9 cellular contexts compared by ENCODE assay signal in the genomic region with DNA sequence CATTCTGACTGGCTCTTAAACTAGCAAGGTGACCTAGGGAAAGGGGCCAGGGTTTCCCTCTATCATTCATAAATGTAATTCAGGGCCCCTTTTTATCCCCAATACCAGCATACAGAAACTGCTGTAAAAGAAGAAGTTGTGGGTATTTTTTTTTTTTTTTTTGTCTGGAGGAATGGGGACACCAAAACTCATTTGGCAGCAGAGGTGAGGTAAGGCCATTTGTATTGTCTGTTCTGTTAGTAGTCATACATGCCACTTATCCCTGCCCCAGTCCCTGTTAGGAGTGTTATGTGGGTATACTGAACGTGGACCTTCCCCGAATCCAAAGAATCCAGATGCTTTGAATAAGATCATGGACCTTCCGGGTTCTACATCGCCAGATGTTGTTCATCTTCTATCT. TPM values are rescaled to one million over a fixed set of nuclear protein-coding genes. Genes with fewer than 3 reads are reported as not detected.
A peak's percentile ranks its signal among the peaks of the same experiment; 100 is the strongest.
DNase-seq lines count a peak whose midpoint lies in the region; ATAC-seq and TF ChIP-seq lines count a peak whose summit lies in the region.
"Had no signal": no experiment of that assay in that cellular context is flagged by ENCODE, and none has a peak within 500 bp of the region (broad histone marks: within the 10 kb centered on the region; RNA-seq: fewer than 3 reads in every experiment).

No MANE protein-coding gene starts in this region.

- H3K4me3 Mint-ChIP-seq in activated T-helper 17 cell treated with anti-CD3 and anti-CD28 coated beads, Interleukin-2, amount 50 U/mL, for 72 hours: peak overlapping the region; percentile 94

- WGBS in heart right ventricle, 2 donors: 46 to 52% methylated on average over 4 of the region's 4 CpGs
- WGBS in upper lobe of left lung, 2 donors: 60 to 64% methylated on average over 4 of the region's 4 CpGs
- 47 to 61% methylated on average over 4 of the region's 4 CpGs for WGBS in aorta, 2 donors

- H3K36me3 Mint-ChIP-seq in activated T-helper 17 cell treated with anti-CD3 and anti-CD28 coated beads, Interleukin-2, amount 50 U/mL, for 72 hours (ENCODE audit: low read depth): peaks cover 75% of the 10 kb centered on the region

- H3K9me3 ChIP-seq in heart right ventricle (no peaks in the 10 kb centered on the region), left lung (no peaks in the 10 kb centered on the region), upper lobe of left lung (no peaks in the 10 kb centered on the region), aorta (ENCODE audit: control insufficient read depth, low read length) (no peaks in the 10 kb centered on the region)

- no peaks in the 10 kb centered on the region for H3K27me3 Mint-ChIP-seq in activated T-helper 17 cell treated with anti-CD3 and anti-CD28 coated beads, Interleukin-2, amount 50 U/mL, for 72 hours

- H3K27ac ChIP-seq in heart right ventricle (peak overlapping the region in 7 of 10 donors; percentile 89 to 99 (median 95)), left lung (peak overlapping the region; percentile 98 to 99), upper lobe of left lung (peak overlapping the region; percentile 99 to 100 (median 100)), aorta (ENCODE audit: low read depth in 1 of 2, low read length in 2 of 2) (no peak overlapping the region)

- ATAC-seq in heart right ventricle: no peak
- no peak for ATAC-seq in Right ventricle myocardium inferior
- no peak for ATAC-seq in activated T-helper 17 cell treated with anti-CD3 and anti-CD28 coated beads, Interleukin-2, amount 50 U/mL, for 72 hours (replicated peaks)
- no peak for ATAC-seq in left lung
- no peak for ATAC-seq in upper lobe of left lung (ENCODE audit: low FRiP score in 2 of 2)
- no peak for ATAC-seq in aorta (ENCODE audit: low FRiP score)

- TF ChIP-seq POLR2A in upper lobe of left lung (IDR thresholded peaks at IDR 0.05): no peak

- H3K4me3 ChIP-seq in heart right ventricle (peak overlapping the region in 9 of 10 donors; percentile 68 to 93 (median 76)), left lung (peak overlapping the region; percentile 73 to 93), upper lobe of left lung (peak overlapping the region in 3 of 4 donors; percentile 76 to 90 (median 87)), aorta (ENCODE audit: low read length in 2 of 2) (peak overlapping the region in 1 of 2 donors; percentile 62)

- peaks cover 13 to 83% (median 78%) of the 10 kb centered on the region in 9 donors for H3K4me1 ChIP-seq in heart right ventricle
- H3K4me1 ChIP-seq in left lung: peaks cover 46 to 81% of the 10 kb centered on the region in 2 donors
- H3K4me1 ChIP-seq in upper lobe of left lung: peaks cover 64 to 77% (median 65%) of the 10 kb centered on the region in 4 donors
- H3K4me1 ChIP-seq in aorta (ENCODE audit: control insufficient read depth in 1 of 2, insufficient read depth in 2 of 2, low read length in 2 of 2): peaks cover 0 to 5% of the 10 kb centered on the region in 2 donors

- no peaks in the 10 kb centered on the region for H3K36me3 ChIP-seq in heart right ventricle
- H3K36me3 ChIP-seq in left lung: no peaks in the 10 kb centered on the region
- peaks cover 0 to 5% (median 0%) of the 10 kb centered on the region in 4 donors for H3K36me3 ChIP-seq in upper lobe of left lung
- no peaks in the 10 kb centered on the region for H3K36me3 ChIP-seq in aorta (ENCODE audit: control insufficient read depth in 1 of 2, insufficient read depth in 2 of 2, low read length in 1 of 2)

- H3K9me3 Mint-ChIP-seq in activated T-helper 17 cell treated with anti-CD3 and anti-CD28 coated beads, Interleukin-2, amount 50 U/mL, for 72 hours: no peaks in the 10 kb centered on the region

- intact Hi-C loops in heart right ventricle (cut with DNase I): loop anchor here in 5 of 10 donors (2.0 to 5.0 kb wide), 3 partner anchors 33 to 45 kb away; no protein-coding TSS in a partner anchor
- intact Hi-C loops in Right ventricle myocardium inferior (cut with DNase I): loop anchor here (5.0 to 10.0 kb wide), 2 partner anchors 163 to 190 kb away; a partner anchor contains a TSS
- intact Hi-C loops in left lung (cut with DNase I): no loop called here
- intact Hi-C loops in aorta (cut with DNase I): loop anchor here in 1 of 2 donors (5.0 kb wide), 2 partner anchors 35 to 45 kb away; no protein-coding TSS in a partner anchor

- TF ChIP-seq EP300 in upper lobe of left lung (IDR thresholded peaks at IDR 0.05): no peak

- DNase-seq in heart right ventricle: no peak
- DNase-seq in Right ventricle myocardium inferior (ENCODE audit: missing footprints): no peak
- DNase-seq in left lung: no peak
- DNase-seq in upper lobe of left lung: no peak
- no peak for DNase-seq in aorta
- DNase-seq in stimulated activated CD8-positive, alpha-beta memory T cell treated with anti-CD3 and anti-CD28 coated beads, Interleukin-4, amount 100 ng/mL, for 48 hours: no peak
- no peak for DNase-seq in GM19238 (ENCODE audit: insufficient read length, low spot score)
- DNase-seq: NCI-H2107 had no signal

- H3K4me1 Mint-ChIP-seq in activated T-helper 17 cell treated with anti-CD3 and anti-CD28 coated beads, Interleukin-2, amount 50 U/mL, for 72 hours: peaks cover 51% of the 10 kb centered on the region

- H3K27me3 ChIP-seq in heart right ventricle (no peaks in the 10 kb centered on the region), left lung (no peaks in the 10 kb centered on the region), upper lobe of left lung (no peaks in the 10 kb centered on the region), aorta (ENCODE audit: control insufficient read depth in 1 of 2, insufficient read depth in 2 of 2, low read length in 1 of 2) (no peaks in the 10 kb centered on the region)

- TF ChIP-seq CTCF in heart right ventricle (IDR thresholded peaks at IDR 0.05) (no peak), left lung (IDR thresholded peaks at IDR 0.05) (no peak), upper lobe of left lung (IDR thresholded peaks at IDR 0.05) (no peak)

- H3K27ac Mint-ChIP-seq in activated T-helper 17 cell treated with anti-CD3 and anti-CD28 coated beads, Interleukin-2, amount 50 U/mL, for 72 hours: peak overlapping the region; percentile 100

RNA-seq across cellular contexts. Expression of a gene that starts 1.7 kb away (rescaled TPM):
- total RNA-seq in heart right ventricle (100 to 1,000 TPM; 177 to 249 (median 194) TPM), Right ventricle myocardium inferior (150 TPM), left lung (100 to 1,000 TPM; 320 to 344 TPM), upper lobe of left lung (100 to 1,000 TPM; 213 to 322 (median 252) TPM), aorta (100 to 1,000 TPM; 345 to 394 TPM)
- polyA plus RNA-seq in heart right ventricle (100 to 1,000 TPM; 100 to 128 TPM), aorta (100 to 1,000 TPM; 218 to 243 TPM)
- total RNA-seq in activated T-helper 17 cell treated with anti-CD3 and anti-CD28 coated beads, Interleukin-2, amount 50 U/mL, for 72 hours: 100 to 1,000 TPM; 180 to 230 TPM

RNA-seq across cellular contexts. Expression of a gene that starts 1.9 kb away (rescaled TPM):
- total RNA-seq in heart right ventricle: 100 to 1,000 TPM; 312 to 419 (median 357) TPM
- polyA plus RNA-seq in heart right ventricle: 100 to 1,000 TPM; 206 to 273 TPM
- total RNA-seq in Right ventricle myocardium inferior: 393 TPM
- total RNA-seq in activated T-helper 17 cell treated with anti-CD3 and anti-CD28 coated beads, Interleukin-2, amount 50 U/mL, for 72 hours: 100 to 1,000 TPM; 303 to 319 TPM
- 100 to 1,000 TPM; 559 to 567 TPM for total RNA-seq in left lung
- total RNA-seq in upper lobe of left lung: 100 to 1,000 TPM; 339 to 691 (median 487) TPM
- total RNA-seq in aorta: 100 to 1,000 TPM; 415 to 476 TPM
- polyA plus RNA-seq in aorta: 100 to 1,000 TPM; 220 to 221 TPM

RNA-seq across cellular contexts. Expression of a gene that starts 38.7 kb away (rescaled TPM):
- total RNA-seq in heart right ventricle: 10 to 100 TPM; 14.4 to 23.6 (median 19.4) TPM
- polyA plus RNA-seq in heart right ventricle: 10 to 100 TPM in 1 of 2 donors, 1 to 10 TPM in 1; 7.1 to 10.5 TPM
- 15.0 TPM for total RNA-seq in Right ventricle myocardium inferior
- 10 to 100 TPM; 26.1 to 33.1 TPM for total RNA-seq in activated T-helper 17 cell treated with anti-CD3 and anti-CD28 coated beads, Interleukin-2, amount 50 U/mL, for 72 hours
- total RNA-seq in left lung: 10 to 100 TPM; 32.2 to 37.0 TPM
- 10 to 100 TPM; 33.4 to 96.4 (median 42.2) TPM for total RNA-seq in upper lobe of left lung
- total RNA-seq in aorta: 10 to 100 TPM; 49.1 to 64.4 TPM
- 10 to 100 TPM; 16.4 to 48.2 TPM for polyA plus RNA-seq in aorta

Comparison
In these comparisons a context has a peak if more than half of its experiments do, and no peak if none do; other contexts are left out.
1. H3K27ac ChIP-seq: peak in heart right ventricle (7 of 10), left lung (2 of 2) and upper lobe of left lung (4 of 4); none in aorta (0 of 2).